1 cellular context compared by ENCODE assay signal in genomic region chr11:2777396-2777795, GRCh38.
TF ChIP-seq lines count a peak whose summit lies in the region.

No MANE protein-coding gene starts in this region.

TF ChIP-seq in HCT116, 20 proteins besides CTCF, POLR2A, EP300 and RAD21 (continued from another document):
- TF ChIP-seq, protein P1, sequence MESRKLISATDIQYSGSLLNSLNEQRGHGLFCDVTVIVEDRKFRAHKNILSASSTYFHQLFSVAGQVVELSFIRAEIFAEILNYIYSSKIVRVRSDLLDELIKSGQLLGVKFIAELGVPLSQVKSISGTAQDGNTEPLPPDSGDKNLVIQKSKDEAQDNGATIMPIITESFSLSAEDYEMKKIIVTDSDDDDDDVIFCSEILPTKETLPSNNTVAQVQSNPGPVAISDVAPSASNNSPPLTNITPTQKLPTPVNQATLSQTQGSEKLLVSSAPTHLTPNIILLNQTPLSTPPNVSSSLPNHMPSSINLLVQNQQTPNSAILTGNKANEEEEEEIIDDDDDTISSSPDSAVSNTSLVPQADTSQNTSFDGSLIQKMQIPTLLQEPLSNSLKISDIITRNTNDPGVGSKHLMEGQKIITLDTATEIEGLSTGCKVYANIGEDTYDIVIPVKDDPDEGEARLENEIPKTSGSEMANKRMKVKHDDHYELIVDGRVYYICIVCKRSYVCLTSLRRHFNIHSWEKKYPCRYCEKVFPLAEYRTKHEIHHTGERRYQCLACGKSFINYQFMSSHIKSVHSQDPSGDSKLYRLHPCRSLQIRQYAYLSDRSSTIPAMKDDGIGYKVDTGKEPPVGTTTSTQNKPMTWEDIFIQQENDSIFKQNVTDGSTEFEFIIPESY (IDR thresholded peaks at IDR 0.05; ENCODE audit: extremely low read depth, insufficient replicate concordance, low read length): no peak
- no peak for TF ChIP-seq SP1 (IDR thresholded peaks at IDR 0.05; ENCODE audit: low read depth)
- TF ChIP-seq JUND (IDR thresholded peaks at IDR 0.05): no peak
- TF ChIP-seq EZH2phosphoT487 (IDR thresholded peaks at IDR 0.05; ENCODE audit: borderline replicate concordance): no peak
- TF ChIP-seq, protein P2, sequence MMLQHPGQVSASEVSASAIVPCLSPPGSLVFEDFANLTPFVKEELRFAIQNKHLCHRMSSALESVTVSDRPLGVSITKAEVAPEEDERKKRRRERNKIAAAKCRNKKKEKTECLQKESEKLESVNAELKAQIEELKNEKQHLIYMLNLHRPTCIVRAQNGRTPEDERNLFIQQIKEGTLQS (IDR thresholded peaks at IDR 0.05): no peak
- TF ChIP-seq ZNF274 (IDR thresholded peaks at IDR 0.05; ENCODE audit: low read depth, low read length): no peak
